Comparison of ENCODE assay signal across 1 cellular context in the genomic region with DNA sequence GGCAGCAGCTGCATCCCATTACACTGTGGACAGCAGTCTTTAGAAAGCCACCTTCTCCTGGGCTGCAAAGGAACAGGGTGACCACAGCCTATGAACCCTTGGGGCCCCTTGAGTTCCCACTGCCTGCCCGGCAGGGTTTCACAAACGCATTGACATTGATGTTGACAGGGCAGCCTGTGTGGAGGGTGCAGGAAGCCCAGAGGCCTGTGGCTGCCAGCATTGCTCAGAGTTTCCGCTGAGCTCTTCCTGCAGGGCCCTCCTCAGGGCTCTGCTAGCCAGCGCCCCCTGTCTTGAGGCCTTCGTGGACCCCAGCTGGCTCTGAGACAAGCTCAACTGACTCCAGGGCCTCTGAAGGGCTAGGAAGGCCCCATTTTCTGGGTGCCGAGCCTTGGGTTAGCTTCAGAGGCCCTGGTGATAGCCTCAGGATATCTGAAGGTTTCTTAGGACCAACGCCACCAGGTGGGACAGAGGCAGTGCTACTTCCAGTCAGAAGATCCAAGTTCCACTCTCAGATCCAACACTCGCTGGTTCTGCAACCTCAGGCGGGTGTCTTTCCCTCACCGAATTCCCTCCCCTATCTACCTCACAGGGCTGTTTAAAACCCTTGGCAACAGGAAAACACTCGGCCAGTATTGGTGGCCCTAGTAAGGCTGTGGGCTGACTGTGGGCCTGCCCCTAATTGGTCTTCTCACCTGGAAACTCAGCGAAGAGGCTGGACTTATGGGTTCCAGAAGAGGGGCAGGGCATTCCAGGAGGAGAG.
TF ChIP-seq lines count a peak whose summit lies in the region.

No MANE protein-coding gene starts in this region.

TF ChIP-seq in HepG2, 621 proteins besides CTCF, POLR2A, EP300 and RAD21 (continued from another document and continues in another):
- TF ChIP-seq, protein P1, sequence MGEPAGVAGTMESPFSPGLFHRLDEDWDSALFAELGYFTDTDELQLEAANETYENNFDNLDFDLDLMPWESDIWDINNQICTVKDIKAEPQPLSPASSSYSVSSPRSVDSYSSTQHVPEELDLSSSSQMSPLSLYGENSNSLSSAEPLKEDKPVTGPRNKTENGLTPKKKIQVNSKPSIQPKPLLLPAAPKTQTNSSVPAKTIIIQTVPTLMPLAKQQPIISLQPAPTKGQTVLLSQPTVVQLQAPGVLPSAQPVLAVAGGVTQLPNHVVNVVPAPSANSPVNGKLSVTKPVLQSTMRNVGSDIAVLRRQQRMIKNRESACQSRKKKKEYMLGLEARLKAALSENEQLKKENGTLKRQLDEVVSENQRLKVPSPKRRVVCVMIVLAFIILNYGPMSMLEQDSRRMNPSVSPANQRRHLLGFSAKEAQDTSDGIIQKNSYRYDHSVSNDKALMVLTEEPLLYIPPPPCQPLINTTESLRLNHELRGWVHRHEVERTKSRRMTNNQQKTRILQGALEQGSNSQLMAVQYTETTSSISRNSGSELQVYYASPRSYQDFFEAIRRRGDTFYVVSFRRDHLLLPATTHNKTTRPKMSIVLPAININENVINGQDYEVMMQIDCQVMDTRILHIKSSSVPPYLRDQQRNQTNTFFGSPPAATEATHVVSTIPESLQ (CRISPR knock-in tag; conservative IDR thresholded peaks at IDR 0.05) = no peak
- no peak for TF ChIP-seq MAFK (conservative IDR thresholded peaks at IDR 0.05 in 1 of 2, IDR thresholded peaks at IDR 0.05 in 1 of 2; ENCODE audit: low read length in 2 of 2)
- TF ChIP-seq SIN3A (IDR thresholded peaks at IDR 0.05; ENCODE audit: borderline replicate concordance, low read depth, low read length) = no peak
- TF ChIP-seq DNMT3B (CRISPR knock-in tag; conservative IDR thresholded peaks at IDR 0.05) = no peak
- no peak for TF ChIP-seq RERE (CRISPR knock-in tag; IDR thresholded peaks at IDR 0.05; ENCODE audit: low read depth)
- TF ChIP-seq REPIN1 (CRISPR knock-in tag; IDR thresholded peaks at IDR 0.05; ENCODE audit: borderline replicate concordance, low read depth) = no peak
- TF ChIP-seq ZNF484 (CRISPR knock-in tag; IDR thresholded peaks at IDR 0.05; ENCODE audit: borderline replicate concordance, low read depth) = no peak
- no peak for TF ChIP-seq ZNF549 (CRISPR knock-in tag; IDR thresholded peaks at IDR 0.05)
- TF ChIP-seq ZNF672 (CRISPR knock-in tag; IDR thresholded peaks at IDR 0.05) = no peak
- no peak for TF ChIP-seq ZNF737 (CRISPR knock-in tag; IDR thresholded peaks at IDR 0.05; ENCODE audit: borderline replicate concordance)
- TF ChIP-seq NFIC (IDR thresholded peaks at IDR 0.05; ENCODE audit: low read length) = no peak
- TF ChIP-seq UBTF (CRISPR knock-in tag; IDR thresholded peaks at IDR 0.05) = peak; percentile 50; the same call in 1 of the 2 replicates
- no peak for TF ChIP-seq EED (CRISPR knock-in tag; IDR thresholded peaks at IDR 0.05)
- no peak for TF ChIP-seq RBAK (CRISPR knock-in tag; IDR thresholded peaks at IDR 0.05)
- TF ChIP-seq ZNF3 (CRISPR knock-in tag; IDR thresholded peaks at IDR 0.05) = no peak
- TF ChIP-seq, protein P2, sequence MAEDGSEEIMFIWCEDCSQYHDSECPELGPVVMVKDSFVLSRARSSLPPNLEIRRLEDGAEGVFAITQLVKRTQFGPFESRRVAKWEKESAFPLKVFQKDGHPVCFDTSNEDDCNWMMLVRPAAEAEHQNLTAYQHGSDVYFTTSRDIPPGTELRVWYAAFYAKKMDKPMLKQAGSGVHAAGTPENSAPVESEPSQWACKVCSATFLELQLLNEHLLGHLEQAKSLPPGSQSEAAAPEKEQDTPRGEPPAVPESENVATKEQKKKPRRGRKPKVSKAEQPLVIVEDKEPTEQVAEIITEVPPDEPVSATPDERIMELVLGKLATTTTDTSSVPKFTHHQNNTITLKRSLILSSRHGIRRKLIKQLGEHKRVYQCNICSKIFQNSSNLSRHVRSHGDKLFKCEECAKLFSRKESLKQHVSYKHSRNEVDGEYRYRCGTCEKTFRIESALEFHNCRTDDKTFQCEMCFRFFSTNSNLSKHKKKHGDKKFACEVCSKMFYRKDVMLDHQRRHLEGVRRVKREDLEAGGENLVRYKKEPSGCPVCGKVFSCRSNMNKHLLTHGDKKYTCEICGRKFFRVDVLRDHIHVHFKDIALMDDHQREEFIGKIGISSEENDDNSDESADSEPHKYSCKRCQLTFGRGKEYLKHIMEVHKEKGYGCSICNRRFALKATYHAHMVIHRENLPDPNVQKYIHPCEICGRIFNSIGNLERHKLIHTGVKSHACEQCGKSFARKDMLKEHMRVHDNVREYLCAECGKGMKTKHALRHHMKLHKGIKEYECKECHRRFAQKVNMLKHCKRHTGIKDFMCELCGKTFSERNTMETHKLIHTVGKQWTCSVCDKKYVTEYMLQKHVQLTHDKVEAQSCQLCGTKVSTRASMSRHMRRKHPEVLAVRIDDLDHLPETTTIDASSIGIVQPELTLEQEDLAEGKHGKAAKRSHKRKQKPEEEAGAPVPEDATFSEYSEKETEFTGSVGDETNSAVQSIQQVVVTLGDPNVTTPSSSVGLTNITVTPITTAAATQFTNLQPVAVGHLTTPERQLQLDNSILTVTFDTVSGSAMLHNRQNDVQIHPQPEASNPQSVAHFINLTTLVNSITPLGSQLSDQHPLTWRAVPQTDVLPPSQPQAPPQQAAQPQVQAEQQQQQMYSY (CRISPR knock-in tag; IDR thresholded peaks at IDR 0.05) = no peak
- no peak for TF ChIP-seq NCOA5 (CRISPR knock-in tag; IDR thresholded peaks at IDR 0.05)
- peak; percentile 59; the same call in 1 of the 2 replicates for TF ChIP-seq ZNF274 (CRISPR knock-in tag; IDR thresholded peaks at IDR 0.05)
- TF ChIP-seq TCF12 (IDR thresholded peaks at IDR 0.05) = no peak
- no peak for TF ChIP-seq TCF12 (CRISPR knock-in tag; IDR thresholded peaks at IDR 0.05)
- TF ChIP-seq, protein P3, sequence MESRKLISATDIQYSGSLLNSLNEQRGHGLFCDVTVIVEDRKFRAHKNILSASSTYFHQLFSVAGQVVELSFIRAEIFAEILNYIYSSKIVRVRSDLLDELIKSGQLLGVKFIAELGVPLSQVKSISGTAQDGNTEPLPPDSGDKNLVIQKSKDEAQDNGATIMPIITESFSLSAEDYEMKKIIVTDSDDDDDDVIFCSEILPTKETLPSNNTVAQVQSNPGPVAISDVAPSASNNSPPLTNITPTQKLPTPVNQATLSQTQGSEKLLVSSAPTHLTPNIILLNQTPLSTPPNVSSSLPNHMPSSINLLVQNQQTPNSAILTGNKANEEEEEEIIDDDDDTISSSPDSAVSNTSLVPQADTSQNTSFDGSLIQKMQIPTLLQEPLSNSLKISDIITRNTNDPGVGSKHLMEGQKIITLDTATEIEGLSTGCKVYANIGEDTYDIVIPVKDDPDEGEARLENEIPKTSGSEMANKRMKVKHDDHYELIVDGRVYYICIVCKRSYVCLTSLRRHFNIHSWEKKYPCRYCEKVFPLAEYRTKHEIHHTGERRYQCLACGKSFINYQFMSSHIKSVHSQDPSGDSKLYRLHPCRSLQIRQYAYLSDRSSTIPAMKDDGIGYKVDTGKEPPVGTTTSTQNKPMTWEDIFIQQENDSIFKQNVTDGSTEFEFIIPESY (CRISPR knock-in tag; IDR thresholded peaks at IDR 0.05) = no peak
- TF ChIP-seq, protein P4, sequence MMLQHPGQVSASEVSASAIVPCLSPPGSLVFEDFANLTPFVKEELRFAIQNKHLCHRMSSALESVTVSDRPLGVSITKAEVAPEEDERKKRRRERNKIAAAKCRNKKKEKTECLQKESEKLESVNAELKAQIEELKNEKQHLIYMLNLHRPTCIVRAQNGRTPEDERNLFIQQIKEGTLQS (CRISPR knock-in tag; IDR thresholded peaks at IDR 0.05) = peak; percentile 38; the same call in 1 of the 2 replicates
- TF ChIP-seq ZNF816 (CRISPR knock-in tag; IDR thresholded peaks at IDR 0.05; ENCODE audit: borderline replicate concordance) = no peak
- TF ChIP-seq ZNF20 (CRISPR knock-in tag; IDR thresholded peaks at IDR 0.05) = no peak
- TF ChIP-seq TCF7L2 (IDR thresholded peaks at IDR 0.05; ENCODE audit: low read depth, low read length) = no peak
- TF ChIP-seq, protein P5, sequence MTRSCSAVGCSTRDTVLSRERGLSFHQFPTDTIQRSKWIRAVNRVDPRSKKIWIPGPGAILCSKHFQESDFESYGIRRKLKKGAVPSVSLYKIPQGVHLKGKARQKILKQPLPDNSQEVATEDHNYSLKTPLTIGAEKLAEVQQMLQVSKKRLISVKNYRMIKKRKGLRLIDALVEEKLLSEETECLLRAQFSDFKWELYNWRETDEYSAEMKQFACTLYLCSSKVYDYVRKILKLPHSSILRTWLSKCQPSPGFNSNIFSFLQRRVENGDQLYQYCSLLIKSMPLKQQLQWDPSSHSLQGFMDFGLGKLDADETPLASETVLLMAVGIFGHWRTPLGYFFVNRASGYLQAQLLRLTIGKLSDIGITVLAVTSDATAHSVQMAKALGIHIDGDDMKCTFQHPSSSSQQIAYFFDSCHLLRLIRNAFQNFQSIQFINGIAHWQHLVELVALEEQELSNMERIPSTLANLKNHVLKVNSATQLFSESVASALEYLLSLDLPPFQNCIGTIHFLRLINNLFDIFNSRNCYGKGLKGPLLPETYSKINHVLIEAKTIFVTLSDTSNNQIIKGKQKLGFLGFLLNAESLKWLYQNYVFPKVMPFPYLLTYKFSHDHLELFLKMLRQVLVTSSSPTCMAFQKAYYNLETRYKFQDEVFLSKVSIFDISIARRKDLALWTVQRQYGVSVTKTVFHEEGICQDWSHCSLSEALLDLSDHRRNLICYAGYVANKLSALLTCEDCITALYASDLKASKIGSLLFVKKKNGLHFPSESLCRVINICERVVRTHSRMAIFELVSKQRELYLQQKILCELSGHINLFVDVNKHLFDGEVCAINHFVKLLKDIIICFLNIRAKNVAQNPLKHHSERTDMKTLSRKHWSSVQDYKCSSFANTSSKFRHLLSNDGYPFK (CRISPR knock-in tag; IDR thresholded peaks at IDR 0.05; ENCODE audit: borderline replicate concordance) = no peak
- TF ChIP-seq MEIS2 (CRISPR knock-in tag; IDR thresholded peaks at IDR 0.05) = peak; percentile 53; the same call in 1 of the 2 replicates
- no peak for TF ChIP-seq TMF1 (CRISPR knock-in tag; IDR thresholded peaks at IDR 0.05; ENCODE audit: low read depth)
- TF ChIP-seq ARHGAP35 (CRISPR knock-in tag; IDR thresholded peaks at IDR 0.05; ENCODE audit: borderline replicate concordance) = no peak
- peak; percentile 61; the same call in 1 of the 2 replicates for TF ChIP-seq NFKB2 (CRISPR knock-in tag; IDR thresholded peaks at IDR 0.05; ENCODE audit: borderline replicate concordance)
- no peak for TF ChIP-seq ZNF598 (CRISPR knock-in tag; IDR thresholded peaks at IDR 0.05; ENCODE audit: borderline replicate concordance)
- TF ChIP-seq ZNF30 (CRISPR knock-in tag; IDR thresholded peaks at IDR 0.05) = no peak
- TF ChIP-seq ZNF740 (CRISPR knock-in tag; IDR thresholded peaks at IDR 0.05) = no peak
- no peak for TF ChIP-seq PHB2 (IDR thresholded peaks at IDR 0.05; ENCODE audit: partially characterized antibody)
- no peak for TF ChIP-seq NONO (IDR thresholded peaks at IDR 0.05)
- TF ChIP-seq NONO (CRISPR knock-in tag; conservative IDR thresholded peaks at IDR 0.05) = no peak
- TF ChIP-seq ZNF101 (CRISPR knock-in tag; IDR thresholded peaks at IDR 0.05; ENCODE audit: borderline replicate concordance, low read depth) = no peak
- TF ChIP-seq GATAD2A (CRISPR knock-in tag; IDR thresholded peaks at IDR 0.05) = peak; percentile 47; the same call in 1 of the 2 replicates
- no peak for TF ChIP-seq ZNF660 (CRISPR knock-in tag; IDR thresholded peaks at IDR 0.05; ENCODE audit: borderline replicate concordance, low read depth)
- no peak for TF ChIP-seq NRL (CRISPR knock-in tag; IDR thresholded peaks at IDR 0.05; ENCODE audit: borderline replicate concordance)
- no peak for TF ChIP-seq GLI4 (CRISPR knock-in tag; IDR thresholded peaks at IDR 0.05; ENCODE audit: borderline replicate concordance)
- TF ChIP-seq ZMAT3 (CRISPR knock-in tag; conservative IDR thresholded peaks at IDR 0.05) = no peak
